Comparison of ENCODE assay signal across 16 cellular contexts in genomic region chr5:114435885-114436299, GRCh38.
DNase-seq lines count a peak whose midpoint lies in the region; ATAC-seq and TF ChIP-seq lines count a peak whose summit lies in the region.
"Had no signal": no experiment of that assay in that cellular context is flagged by ENCODE, and none has a peak within 500 bp of the region (broad histone marks: within the 10 kb centered on the region; RNA-seq: fewer than 3 reads in every experiment).

No MANE protein-coding gene starts in this region.

- no peak overlapping the region for H3K4me3 ChIP-seq in neural progenitor cell
- H3K4me3 ChIP-seq: left lung, thoracic aorta had no signal

- no peak overlapping the region for H3K9ac ChIP-seq in neural progenitor cell
- H3K9ac ChIP-seq: KMS-11 had no signal

- H3K27me3 Mint-ChIP-seq in neural progenitor cell (ENCODE audit: insufficient read depth, low read depth) = no peaks in the 10 kb centered on the region
- H3K27me3 Mint-ChIP-seq: activated CD4-positive, alpha-beta T cell treated with anti-CD3 and anti-CD28 coated beads, Interleukin-2, amount 10 ng/mL, durations not matched to agents 24 days and 14 days; brain had no signal

- TF ChIP-seq CTCF in neural progenitor cell (IDR thresholded peaks at IDR 0.05) = no peak

- H3K9me3 Mint-ChIP-seq in neural progenitor cell = peaks cover 2% of the 10 kb centered on the region
- H3K9me3 Mint-ChIP-seq: activated CD4-positive, alpha-beta T cell treated with anti-CD3 and anti-CD28 coated beads, Interleukin-2, amount 10 ng/mL, durations not matched to agents 24 days and 14 days; CD8-positive, alpha-beta T cell had no signal

- H3K4me1 ChIP-seq in neural progenitor cell = peaks cover 49% of the 10 kb centered on the region
- H3K4me1 ChIP-seq: left lung had no signal

- peaks cover 20% of the 10 kb centered on the region for H3F3A ChIP-seq in neural progenitor cell (ENCODE audit: low read depth)

- H3K4me2 ChIP-seq in neural progenitor cell = peak overlapping the region; percentile 8
- H3K4me2 ChIP-seq: KMS-11 had no signal

- no peaks in the 10 kb centered on the region for H3K27me3 ChIP-seq in neural progenitor cell
- H3K27me3 ChIP-seq: left lung had no signal

- peak; percentile 69 for ATAC-seq in GM18907 (IDR thresholded peaks at IDR 0.05; ENCODE audit: unreplicated experiment)
- ATAC-seq in GM21717 (IDR thresholded peaks at IDR 0.05; ENCODE audit: unreplicated experiment) = peak; percentile 83
- ATAC-seq in HG03097 (IDR thresholded peaks at IDR 0.05; ENCODE audit: low FRiP score, unreplicated experiment) = peak; percentile 49
- no peak for ATAC-seq in stimulated activated naive CD8-positive, alpha-beta T cell treated with anti-CD3 and anti-CD28 coated beads, Interleukin-15, Interleukin-2, amounts not matched to agents 100 U/mL and 50 U/mL, for 24 hours
- ATAC-seq: CD8-positive, alpha-beta T cell; left lung; PC-3; T-helper 17 cell had no signal

- H3K4me1 Mint-ChIP-seq in neural progenitor cell = no peaks in the 10 kb centered on the region
- H3K4me1 Mint-ChIP-seq: activated CD4-positive, alpha-beta T cell treated with anti-CD3 and anti-CD28 coated beads, Interleukin-2, amount 10 ng/mL, durations not matched to agents 24 days and 14 days; T-helper 17 cell had no signal

- H3K36me3 Mint-ChIP-seq in neural progenitor cell = no peaks in the 10 kb centered on the region
- H3K36me3 Mint-ChIP-seq: CD8-positive, alpha-beta T cell had no signal

- H3K4me3 Mint-ChIP-seq in neural progenitor cell = no peak overlapping the region
- H3K4me3 Mint-ChIP-seq: activated CD4-positive, alpha-beta T cell treated with anti-CD3 and anti-CD28 coated beads, Interleukin-2, amount 10 ng/mL, durations not matched to agents 24 days and 14 days; CD8-positive, alpha-beta T cell; T-helper 17 cell had no signal

- DNase-seq in neural progenitor cell (ENCODE audit: low spot score) = no peak
- no peak for DNase-seq in stimulated activated naive CD8-positive, alpha-beta T cell treated with anti-CD3 and anti-CD28 coated beads, Interleukin-15, Interleukin-2, amounts not matched to agents 100 U/mL and 50 U/mL, for 24 hours
- no peak for DNase-seq in NCI-H187 treated with DMSO at 0.1 percent for 48 hours (lab: John Stamatoyannopoulos, UW)
- DNase-seq in NCI-H510A (lab: John Stamatoyannopoulos, UW) = no peak
- DNase-seq: activated CD4-positive, alpha-beta T cell treated with anti-CD3 and anti-CD28 coated beads, Interleukin-2, amount 10 ng/mL, durations not matched to agents 24 days and 14 days; CD8-positive, alpha-beta T cell; left lung; NCI-H2081; PC-3; T-helper 17 cell had no signal

- H2AFZ ChIP-seq in neural progenitor cell (replicated peaks) = no peak overlapping the region

- no peaks in the 10 kb centered on the region for H3K36me3 ChIP-seq in neural progenitor cell
- H3K36me3 ChIP-seq: left lung, thoracic aorta had no signal

- H3K27ac Mint-ChIP-seq in neural progenitor cell = no peak overlapping the region
- H3K27ac Mint-ChIP-seq: activated CD4-positive, alpha-beta T cell treated with anti-CD3 and anti-CD28 coated beads, Interleukin-2, amount 10 ng/mL, durations not matched to agents 24 days and 14 days; CD8-positive, alpha-beta T cell; T-helper 17 cell had no signal

- H3K27ac ChIP-seq in neural progenitor cell = peak overlapping the region; percentile 91
- H3K27ac ChIP-seq: KMS-11, left lung, thoracic aorta had no signal

- peaks cover 60% of the 10 kb centered on the region for H3K79me2 ChIP-seq in neural progenitor cell (ENCODE audit: low read depth)

- no peaks in the 10 kb centered on the region for H4K20me1 ChIP-seq in neural progenitor cell (ENCODE audit: low read depth)

- no peaks in the 10 kb centered on the region for H3K9me3 ChIP-seq in neural progenitor cell (ENCODE audit: low read depth)
- H3K9me3 ChIP-seq: left lung, thoracic aorta had no signal
